Comparison of ENCODE assay signal across 1 cellular context in the genomic region with DNA sequence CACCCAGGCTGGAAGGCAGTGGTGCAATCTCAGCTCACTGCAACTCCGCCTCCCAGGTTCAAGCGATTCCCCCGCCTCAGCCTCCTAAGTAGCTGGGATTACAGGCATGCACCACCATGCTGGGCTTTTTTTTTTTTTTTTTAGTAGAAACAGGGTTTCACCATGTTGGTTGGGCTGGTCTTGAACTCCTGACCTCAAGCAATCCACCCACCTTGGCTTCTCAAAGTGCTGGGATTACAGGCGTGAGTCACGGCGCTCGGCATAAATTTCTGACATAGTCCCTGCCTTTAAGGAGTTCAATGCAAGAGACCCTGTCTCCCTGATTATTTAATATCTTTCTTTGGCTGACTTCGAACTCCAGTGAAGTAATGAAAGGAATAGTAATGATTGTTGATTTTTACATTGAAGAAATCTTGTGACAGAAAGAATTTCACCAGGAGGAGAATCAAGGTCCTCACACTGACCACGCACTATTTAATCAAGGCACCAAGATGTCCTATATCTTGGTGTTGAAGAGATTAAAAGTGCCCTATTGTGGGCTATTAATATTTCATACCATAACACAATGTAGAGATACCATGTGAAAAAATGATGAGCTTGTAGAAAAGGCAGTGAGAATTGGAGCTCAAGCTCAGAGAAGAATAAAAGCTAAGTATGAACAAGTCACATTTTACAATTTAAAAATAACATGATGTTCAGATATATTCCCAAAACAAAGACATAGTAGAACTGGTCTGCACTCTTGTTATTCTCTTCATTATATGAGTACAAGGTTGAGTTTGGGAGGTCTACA.
TF ChIP-seq lines count a peak whose summit lies in the region.

No MANE protein-coding gene starts in this region.

TF ChIP-seq in IMR-90, 13 proteins besides CTCF, POLR2A, EP300 and RAD21:
- TF ChIP-seq CEBPB (IDR thresholded peaks at IDR 0.05; ENCODE audit: low read depth, low read length) = no peak
- TF ChIP-seq MAFK (IDR thresholded peaks at IDR 0.05; ENCODE audit: low read depth, low read length) = no peak; the same call in 1 of the 2 replicates
TF ChIP-seq in IMR-90: peak in this region for 0.
